Comparison of ENCODE assay signal across 26 cellular contexts in the genomic region with DNA sequence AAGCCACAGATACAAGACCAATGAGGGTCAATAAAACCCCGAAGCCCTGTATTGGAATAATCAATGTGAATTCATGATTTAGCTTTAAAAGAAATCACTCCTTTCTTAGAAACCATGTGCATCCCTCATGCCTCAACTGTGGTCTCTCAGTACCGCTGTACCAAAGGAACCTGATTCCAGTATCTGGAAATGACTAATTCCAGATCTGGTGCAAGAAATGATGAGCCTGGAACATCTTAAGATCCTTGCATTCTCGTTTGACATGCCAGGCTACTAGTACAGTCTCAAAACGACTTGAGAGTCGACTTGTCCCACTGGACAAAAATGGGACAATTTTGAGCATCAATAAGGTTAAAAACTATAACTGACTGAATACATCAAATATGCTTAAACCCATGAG. TPM values are rescaled to one million over a fixed set of nuclear protein-coding genes. Genes with fewer than 3 reads are reported as not detected.
DNase-seq lines count a peak whose midpoint lies in the region; ATAC-seq and TF ChIP-seq lines count a peak whose summit lies in the region.
"Had no signal": no experiment of that assay in that cellular context is flagged by ENCODE, and none has a peak within 500 bp of the region (broad histone marks: within the 10 kb centered on the region; RNA-seq: fewer than 3 reads in every experiment).

No MANE protein-coding gene starts in this region.

- ATAC-seq in HG02642 (IDR thresholded peaks at IDR 0.05; ENCODE audit: poor library complexity, unreplicated experiment) = no peak

- H3K4me1 ChIP-seq in mammary epithelial cell (ENCODE audit: insufficient read depth, low read length) (peaks cover 25% of the 10 kb centered on the region), esophagus squamous epithelium (peaks cover 7 to 76% (median 31%) of the 10 kb centered on the region in 3 donors), rectal smooth muscle tissue (ENCODE audit: control insufficient read depth, insufficient read depth, low read length) (peaks cover 28% of the 10 kb centered on the region)

- peaks cover 29% of the 10 kb centered on the region for H3K4me1 Mint-ChIP-seq in MCF 10A (ENCODE audit: insufficient read depth, unreplicated experiment)

- H3K27me3 ChIP-seq in mammary epithelial cell (ENCODE audit: insufficient read depth, low read length) (no peaks in the 10 kb centered on the region), esophagus squamous epithelium (no peaks in the 10 kb centered on the region), rectal smooth muscle tissue (ENCODE audit: control insufficient read depth, insufficient read depth, low read length) (no peaks in the 10 kb centered on the region)
- H3K27me3 ChIP-seq: BLaER1 treated with 17β-estradiol and CSF1 and Interleukin-3, amounts not matched to agents 10 nM and 100 nM; SJSA1 had no signal

- H3K36me3 Mint-ChIP-seq in MCF 10A (ENCODE audit: insufficient read depth, unreplicated experiment) = no peaks in the 10 kb centered on the region

- no peak overlapping the region for H3K9ac ChIP-seq in mammary epithelial cell (ENCODE audit: insufficient read depth, low read length)
- H3K9ac ChIP-seq in rectal smooth muscle tissue (ENCODE audit: low read length) = no peak overlapping the region
- H3K9ac ChIP-seq: BLaER1 treated with 17β-estradiol and CSF1 and Interleukin-3, amounts not matched to agents 10 nM and 100 nM; KMS-11 had no signal

- H3K79me2 ChIP-seq in mammary epithelial cell (ENCODE audit: insufficient read depth, low read length) = peaks cover 97% of the 10 kb centered on the region

- CTCF ChIA-PET in mammary epithelial cell (lab: Charles Lee; ENCODE audit: low non-redundant PET) (no interaction called here), MCF 10A (lab: Yijun Ruan, JAX) (interaction anchor here (0.7 kb wide), 1 partner anchor 58 kb away, joined by 3 read pairs; no protein-coding TSS in a partner anchor)

- H3K4me3 Mint-ChIP-seq in MCF 10A (ENCODE audit: unreplicated experiment) = no peak overlapping the region
- H3K4me3 Mint-ChIP-seq: CD4-positive, alpha-beta T cell had no signal

- H3K27me3 Mint-ChIP-seq in MCF 10A (ENCODE audit: insufficient read depth, unreplicated experiment) = no peaks in the 10 kb centered on the region
- H3K27me3 Mint-ChIP-seq: CD4-positive, alpha-beta T cell had no signal

- H3K36me3 ChIP-seq in mammary epithelial cell (ENCODE audit: insufficient read depth, low read length) = no peaks in the 10 kb centered on the region
- H3K36me3 ChIP-seq in esophagus squamous epithelium = no peaks in the 10 kb centered on the region
- H3K36me3 ChIP-seq in rectal smooth muscle tissue (ENCODE audit: control insufficient read depth, insufficient read depth, low read length) = no peaks in the 10 kb centered on the region
- H3K36me3 ChIP-seq: SJSA1 had no signal

- H3K4me2 ChIP-seq in mammary epithelial cell (ENCODE audit: insufficient read depth, low read depth, low read length) = no peak overlapping the region
- H3K4me2 ChIP-seq: BLaER1 treated with 17β-estradiol and CSF1 and Interleukin-3, amounts not matched to agents 10 nM and 100 nM; KMS-11 had no signal

- intact Hi-C loops in mammary epithelial cell (cut with micrococcal nuclease) (no loop called here), MCF 10A (cut with micrococcal nuclease) (no loop called here), esophagus squamous epithelium (cut with DNase I) (no loop called here)

- TF ChIP-seq CTCF in mammary epithelial cell (conservative IDR thresholded peaks at IDR 0.05 in 1 of 2, IDR thresholded peaks at IDR 0.05 in 1 of 2; ENCODE audit: extremely low read depth in 1 of 2, insufficient read depth in 1 of 2, low read depth in 1 of 2, low read length in 2 of 2) (no peak), MCF 10A (IDR thresholded peaks at IDR 0.05; ENCODE audit: unreplicated experiment) (no peak), esophagus squamous epithelium (IDR thresholded peaks at IDR 0.05) (no peak)

- H3K4me3 ChIP-seq in mammary epithelial cell (replicated peaks in 1 of 3; ENCODE audit: insufficient read depth in 1 of 3, low read depth in 2 of 3, low read length in 3 of 3) (no peak overlapping the region), esophagus squamous epithelium (no peak overlapping the region), rectal smooth muscle tissue (ENCODE audit: low read length) (no peak overlapping the region)
- H3K4me3 ChIP-seq: BLaER1 treated with 17β-estradiol and CSF1 and Interleukin-3, amounts not matched to agents 10 nM and 100 nM; SJSA1 had no signal

- POLR2A ChIA-PET in MCF 10A (lab: Yijun Ruan, JAX) = interaction anchor here (0.6 to 7.4 kb wide), 5 partner anchors 12 to 57 kb away, joined by 3 to 59 read pairs (median 3); no protein-coding TSS in a partner anchor

- no peaks in the 10 kb centered on the region for H3K9me3 Mint-ChIP-seq in MCF 10A (ENCODE audit: unreplicated experiment)
- H3K9me3 Mint-ChIP-seq: CD4-positive, alpha-beta T cell had no signal

- no peak for TF ChIP-seq POLR2A in esophagus squamous epithelium (IDR thresholded peaks at IDR 0.05)

- BruUV-seq in mammary epithelial cell (replicated peaks; lab: Mats Ljungman, UMichigan) (no TSS peak), MCF 10A (replicated peaks; lab: Mats Ljungman, UMichigan) (no TSS peak)

- H3K27ac ChIP-seq in mammary epithelial cell (ENCODE audit: insufficient read depth, low read depth, low read length) (no peak overlapping the region), esophagus squamous epithelium (peak overlapping the region in 3 of 4 donors; percentile 61 to 84 (median 84)), rectal smooth muscle tissue (ENCODE audit: low read depth, low read length) (peak overlapping the region; percentile 66)
- H3K27ac ChIP-seq: 22Rv1; BLaER1 treated with 17β-estradiol and CSF1 and Interleukin-3, amounts not matched to agents 10 nM and 100 nM; KMS-11; SJSA1 had no signal

- DNase-seq in mammary epithelial cell (peak; percentile 33), MCF 10A (ENCODE audit: unreplicated experiment) (no peak), esophagus squamous epithelium (lab: John Stamatoyannopoulos, UW) (no peak), NCI-H2196 (lab: John Stamatoyannopoulos, UW; ENCODE audit: unreplicated experiment) (no peak), NCI-H1092 (lab: John Stamatoyannopoulos, UW) (no peak)
- DNase-seq in activated naive CD4-positive, alpha-beta T cell treated with Interleukin-2 at 50 U/mL for 16 hours = no peak
- DNase-seq: AML-193; CD4-positive, alpha-beta T cell; GOT3; IMR-90; NCI-H1048; NCI-H1417 treated with DMSO at 0.1 percent for 48 hours; NCI-H1694 treated with DMSO at 0.1 percent for 48 hours; NCI-H2081; NCI-H226; NCI-H510A; NCI-H69; Right ventricle myocardium superior; RPMI8226 had no signal

- H3K27ac Mint-ChIP-seq in MCF 10A (ENCODE audit: low read depth, unreplicated experiment) = no peak overlapping the region
- H3K27ac Mint-ChIP-seq: CD4-positive, alpha-beta T cell had no signal

- H4K20me1 ChIP-seq in mammary epithelial cell (ENCODE audit: insufficient read depth, low read length) = peaks cover 5% of the 10 kb centered on the region

- in situ Hi-C loops in mammary epithelial cell (cut with MboI; ENCODE audit: low sequenced_read_pairs in 2 of 2) = no loop called here

- H3K9me3 ChIP-seq in mammary epithelial cell (replicated peaks; ENCODE audit: insufficient read depth, low read length) = no peaks in the 10 kb centered on the region
- H3K9me3 ChIP-seq in esophagus squamous epithelium = no peaks in the 10 kb centered on the region
- H3K9me3 ChIP-seq: SJSA1 had no signal

- H2AFZ ChIP-seq in mammary epithelial cell (ENCODE audit: low read depth, low read length) = no peak overlapping the region

- dilution Hi-C loops in mammary epithelial cell (cut with HindIII; ENCODE audit: low sequenced_read_pairs) = no loop called here

- WGBS in mammary epithelial cell (ENCODE audit: low coverage, missing lambda C conversion rate) = 56% methylated on average over 4 of the region's 5 CpGs
- 56 to 92% methylated on average over 3 to 5 of the region's 5 CpGs for WGBS in esophagus squamous epithelium, 2 donors

RNA-seq across cellular contexts. Expression of a gene that starts 21.2 kb away (rescaled TPM):
- total RNA-seq in mammary epithelial cell (10 to 100 TPM; 30.5 to 36.2 TPM), MCF 10A (2022) (23.0 and 26.9 TPM in 2 replicates), esophagus squamous epithelium (10 to 100 TPM in 2 of 4 donors, 1 to 10 TPM in 2; 7.8 to 29.9 (median 11.0) TPM)
- 16.5 TPM for polyA plus RNA-seq in mammary epithelial cell
- polyA minus RNA-seq in mammary epithelial cell = 27.6 TPM

RNA-seq across cellular contexts. Expression of a gene that starts 54.5 kb away (rescaled TPM):
- total RNA-seq in mammary epithelial cell (1 to 10 TPM; 1.2 to 4.7 TPM), MCF 10A (2022) (7.9 and 11.9 TPM in 2 replicates), esophagus squamous epithelium (10 to 100 TPM in 1 of 4 donors, 1 to 10 TPM in 3; 5.0 to 10.8 (median 7.0) TPM)
- 0.96 TPM for polyA plus RNA-seq in mammary epithelial cell
- 1.5 TPM for polyA minus RNA-seq in mammary epithelial cell
- total RNA-seq: CD4-positive, alpha-beta T cell; G401; IMR-90; SJSA1 had no signal
- polyA plus RNA-seq: IMR-90 had no signal
